27 cellular contexts compared by ENCODE assay signal in genomic region chr5:1706021-1706420, GRCh38.
"Had no signal": no experiment of that assay in that cellular context is flagged by ENCODE, and none has a peak within 500 bp of the region (broad histone marks: within the 10 kb centered on the region; RNA-seq: fewer than 3 reads in every experiment).

No MANE protein-coding gene starts in this region.

- H3K27ac ChIP-seq: brain microvascular endothelial cell, epithelial cell of prostate, esophagus squamous epithelium, gastroesophageal sphincter, WERI-Rb-1 had no signal

- FAIRE-seq: astrocyte, bronchial epithelial cell, colon, endometrium, endothelial cell of umbilical vein had no signal

- DNase-seq: activated B cell treated with CpG ODN at 0.5 μM for 24 hours; activated CD4-positive, alpha-beta T cell treated with anti-CD3 and anti-CD28 coated beads for 48 hours; activated CD4-positive, alpha-beta T cell treated with anti-CD3 and anti-CD28 coated beads, Interleukin-2, amount 50 U/mL, for 1 hour; activated CD4-positive, alpha-beta T cell treated with anti-CD3 and anti-CD28 coated beads, Interleukin-2, amount 50 U/mL, for 48 hours; activated CD8-positive, alpha-beta memory T cell treated with anti-CD3 and anti-CD28 coated beads for 24 hours; activated CD8-positive, alpha-beta T cell treated with anti-CD3 and anti-CD28 coated beads for 36 hours; activated effector memory CD4-positive, alpha-beta T cell treated with anti-CD3 and anti-CD28 coated beads, Interleukin-2, amount 50 U/mL, for 16 hours; activated naive CD4-positive, alpha-beta T cell treated with anti-CD3 and anti-CD28 coated beads, Interleukin-2, amount 10 ng/mL, durations not matched to agents 7 days and 5 days; activated naive CD8-positive, alpha-beta T cell treated with anti-CD3 and anti-CD28 coated beads, Interleukin-2, amount 10 ng/mL, durations not matched to agents 7 days and 5 days; activated T-cell treated with anti-CD3 and anti-CD28 coated beads, Interleukin-2, amount 50 U/mL, for 48 hours; brain microvascular endothelial cell; effector CD8-positive, alpha-beta T cell; esophagus squamous epithelium; foreskin melanocyte; SW 1271; T-cell; T-helper 9 cell; WERI-Rb-1 had no signal

- H3K36me3 ChIP-seq: brain microvascular endothelial cell, esophagus squamous epithelium, gastroesophageal sphincter, WERI-Rb-1 had no signal

- ATAC-seq: activated CD4-positive, CD25-positive, alpha-beta regulatory T cell treated with anti-CD3 and anti-CD28 coated beads, Interleukin-2, amount 50 U/mL, for 24 hours; activated CD8-positive, alpha-beta T cell treated with anti-CD3 and anti-CD28 coated beads for 36 hours; activated naive CD4-positive, alpha-beta T cell treated with anti-CD3 and anti-CD28 coated beads, Interleukin-2, amount 50 U/mL, for 72 hours; gastroesophageal sphincter; T-cell had no signal

- H3K4me1 ChIP-seq: esophagus squamous epithelium, gastroesophageal sphincter had no signal

- H3K9me3 ChIP-seq: esophagus squamous epithelium, gastroesophageal sphincter had no signal

- H3K4me3 ChIP-seq: esophagus squamous epithelium, gastroesophageal sphincter had no signal
